25 cellular contexts compared by ENCODE assay signal in the genomic region with DNA sequence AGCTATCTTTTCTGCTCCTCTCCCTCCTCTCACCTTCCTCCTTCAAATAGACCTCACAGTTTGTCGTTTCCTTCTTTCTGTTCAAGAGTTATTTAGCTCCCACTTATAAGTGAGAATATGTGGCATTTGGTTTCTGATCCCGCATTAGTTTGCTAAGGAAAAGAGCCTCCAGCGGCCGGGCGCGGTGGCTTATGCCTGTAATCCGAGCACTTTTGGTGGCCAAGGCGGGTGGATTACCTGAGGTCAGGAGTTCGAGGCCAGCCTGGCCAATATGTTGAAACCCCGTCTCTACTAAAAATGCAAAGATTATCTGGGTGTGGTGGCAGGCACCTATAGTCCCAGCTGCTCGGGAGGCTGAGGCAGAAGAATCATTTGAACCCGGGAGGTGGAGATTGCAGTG.
"Had no signal": no experiment of that assay in that cellular context is flagged by ENCODE, and none has a peak within 500 bp of the region (broad histone marks: within the 10 kb centered on the region; RNA-seq: fewer than 3 reads in every experiment).

No MANE protein-coding gene starts in this region.

- H3K4me3 Mint-ChIP-seq: dendritic cell treated with granulocyte-macrophage colony-stimulating factor and Interleukin-4, amounts not matched to agents 40 ng/mL and 50 ng/mL, for 4 days; effector memory CD8-positive, alpha-beta T cell; endodermal cell had no signal

- H3K27ac Mint-ChIP-seq: dendritic cell treated with granulocyte-macrophage colony-stimulating factor and Interleukin-4, amounts not matched to agents 40 ng/mL and 50 ng/mL, for 4 days; effector memory CD8-positive, alpha-beta T cell; endodermal cell had no signal

- H3K27ac ChIP-seq: colonic mucosa, coronary artery, dorsolateral prefrontal cortex, epithelial cell of prostate, esophagus muscularis mucosa, esophagus squamous epithelium, foreskin keratinocyte, gastrocnemius medialis, gastroesophageal sphincter, heart left ventricle, heart right ventricle had no signal

- H3K27me3 ChIP-seq: colonic mucosa, esophagus muscularis mucosa, esophagus squamous epithelium, foreskin keratinocyte, gastrocnemius medialis, gastroesophageal sphincter, heart left ventricle, heart right ventricle had no signal

- H3K4me3 ChIP-seq: colonic mucosa, coronary artery, dorsolateral prefrontal cortex, esophagus muscularis mucosa, esophagus squamous epithelium, gastrocnemius medialis, gastroesophageal sphincter, heart left ventricle, heart right ventricle had no signal

- H3K9me3 ChIP-seq: colonic mucosa, esophagus muscularis mucosa, esophagus squamous epithelium, gastrocnemius medialis, gastroesophageal sphincter, heart left ventricle had no signal

- DNase-seq: colonic mucosa; cortex of kidney; dermis blood vessel endothelial cell; dorsolateral prefrontal cortex; effector CD4-positive, alpha-beta T cell; effector CD8-positive, alpha-beta T cell; effector memory CD4-positive, alpha-beta T cell; effector memory CD8-positive, alpha-beta T cell; endodermal cell; erythroblast; esophagus squamous epithelium; foreskin fibroblast; foreskin keratinocyte; foreskin melanocyte; gastrocnemius medialis; glutamatergic neuron; head of caudate nucleus; heart left ventricle; heart right ventricle had no signal

- ATAC-seq: effector memory CD8-positive, alpha-beta T cell; esophagus mucosa; foreskin keratinocyte; gastrocnemius medialis; gastroesophageal sphincter; heart left ventricle; heart right ventricle had no signal

- H3K4me1 ChIP-seq: colonic mucosa, esophagus muscularis mucosa, esophagus squamous epithelium, foreskin keratinocyte, gastrocnemius medialis, gastroesophageal sphincter, heart left ventricle, heart right ventricle had no signal

- H3K27me3 Mint-ChIP-seq: dendritic cell treated with granulocyte-macrophage colony-stimulating factor and Interleukin-4, amounts not matched to agents 40 ng/mL and 50 ng/mL, for 4 days; effector memory CD8-positive, alpha-beta T cell had no signal

- H3K36me3 ChIP-seq: colonic mucosa, esophagus muscularis mucosa, esophagus squamous epithelium, gastrocnemius medialis, gastroesophageal sphincter, heart left ventricle, heart right ventricle had no signal
